ENCODE assay signal across 2 cellular contexts in the genomic region with DNA sequence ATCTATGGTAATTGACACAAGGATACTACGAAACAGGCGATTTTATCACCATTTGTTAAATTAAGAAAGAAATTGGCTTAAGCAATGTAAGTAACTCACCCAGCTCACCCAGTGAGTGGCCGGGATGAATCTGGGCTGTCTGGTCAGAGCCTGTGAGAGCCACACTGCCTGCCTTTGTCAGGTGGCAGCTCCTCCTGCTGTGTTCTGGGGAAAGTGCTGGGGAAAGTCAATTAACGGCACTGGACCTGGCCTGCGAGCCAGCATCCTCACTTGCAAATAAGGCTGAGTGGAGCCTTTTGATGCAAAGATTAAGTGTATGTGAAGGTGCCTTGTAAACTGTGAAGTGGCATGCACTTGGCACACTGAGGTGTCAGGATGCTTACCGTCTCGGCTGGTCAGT.
TF ChIP-seq lines count a peak whose summit lies in the region.

No MANE protein-coding gene starts in this region.

TF ChIP-seq in K562, 482 proteins besides CTCF, POLR2A, EP300 and RAD21 (continued from another document):
- TF ChIP-seq, protein P1, sequence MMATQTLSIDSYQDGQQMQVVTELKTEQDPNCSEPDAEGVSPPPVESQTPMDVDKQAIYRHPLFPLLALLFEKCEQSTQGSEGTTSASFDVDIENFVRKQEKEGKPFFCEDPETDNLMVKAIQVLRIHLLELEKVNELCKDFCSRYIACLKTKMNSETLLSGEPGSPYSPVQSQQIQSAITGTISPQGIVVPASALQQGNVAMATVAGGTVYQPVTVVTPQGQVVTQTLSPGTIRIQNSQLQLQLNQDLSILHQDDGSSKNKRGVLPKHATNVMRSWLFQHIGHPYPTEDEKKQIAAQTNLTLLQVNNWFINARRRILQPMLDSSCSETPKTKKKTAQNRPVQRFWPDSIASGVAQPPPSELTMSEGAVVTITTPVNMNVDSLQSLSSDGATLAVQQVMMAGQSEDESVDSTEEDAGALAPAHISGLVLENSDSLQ (IDR thresholded peaks at IDR 0.05), result no peak
- TF ChIP-seq, protein P2, sequence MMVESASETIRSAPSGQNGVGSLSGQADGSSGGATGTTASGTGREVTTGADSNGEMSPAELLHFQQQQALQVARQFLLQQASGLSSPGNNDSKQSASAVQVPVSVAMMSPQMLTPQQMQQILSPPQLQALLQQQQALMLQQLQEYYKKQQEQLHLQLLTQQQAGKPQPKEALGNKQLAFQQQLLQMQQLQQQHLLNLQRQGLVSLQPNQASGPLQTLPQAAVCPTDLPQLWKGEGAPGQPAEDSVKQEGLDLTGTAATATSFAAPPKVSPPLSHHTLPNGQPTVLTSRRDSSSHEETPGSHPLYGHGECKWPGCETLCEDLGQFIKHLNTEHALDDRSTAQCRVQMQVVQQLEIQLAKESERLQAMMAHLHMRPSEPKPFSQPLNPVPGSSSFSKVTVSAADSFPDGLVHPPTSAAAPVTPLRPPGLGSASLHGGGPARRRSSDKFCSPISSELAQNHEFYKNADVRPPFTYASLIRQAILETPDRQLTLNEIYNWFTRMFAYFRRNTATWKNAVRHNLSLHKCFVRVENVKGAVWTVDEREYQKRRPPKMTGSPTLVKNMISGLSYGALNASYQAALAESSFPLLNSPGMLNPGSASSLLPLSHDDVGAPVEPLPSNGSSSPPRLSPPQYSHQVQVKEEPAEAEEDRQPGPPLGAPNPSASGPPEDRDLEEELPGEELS (CRISPR knock-in tag; IDR thresholded peaks at IDR 0.05; ENCODE audit: borderline replicate concordance), result no peak
- TF ChIP-seq, protein P3, sequence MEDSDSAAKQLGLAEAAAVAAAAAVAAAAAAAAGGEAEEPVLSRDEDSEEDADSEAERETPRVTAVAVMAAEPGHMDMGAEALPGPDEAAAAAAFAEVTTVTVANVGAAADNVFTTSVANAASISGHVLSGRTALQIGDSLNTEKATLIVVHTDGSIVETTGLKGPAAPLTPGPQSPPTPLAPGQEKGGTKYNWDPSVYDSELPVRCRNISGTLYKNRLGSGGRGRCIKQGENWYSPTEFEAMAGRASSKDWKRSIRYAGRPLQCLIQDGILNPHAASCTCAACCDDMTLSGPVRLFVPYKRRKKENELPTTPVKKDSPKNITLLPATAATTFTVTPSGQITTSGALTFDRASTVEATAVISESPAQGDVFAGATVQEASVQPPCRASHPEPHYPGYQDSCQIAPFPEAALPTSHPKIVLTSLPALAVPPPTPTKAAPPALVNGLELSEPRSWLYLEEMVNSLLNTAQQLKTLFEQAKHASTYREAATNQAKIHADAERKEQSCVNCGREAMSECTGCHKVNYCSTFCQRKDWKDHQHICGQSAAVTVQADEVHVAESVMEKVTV (CRISPR knock-in tag; IDR thresholded peaks at IDR 0.05), result no peak
- no peak for TF ChIP-seq ZBTB8A (IDR thresholded peaks at IDR 0.05; ENCODE audit: partially characterized antibody)
- TF ChIP-seq ZNF253 (CRISPR knock-in tag; conservative IDR thresholded peaks at IDR 0.05), result no peak
- TF ChIP-seq EWSR1 (IDR thresholded peaks at IDR 0.05; ENCODE audit: borderline replicate concordance, low read depth, partially characterized antibody), result no peak
- TF ChIP-seq, protein P4, sequence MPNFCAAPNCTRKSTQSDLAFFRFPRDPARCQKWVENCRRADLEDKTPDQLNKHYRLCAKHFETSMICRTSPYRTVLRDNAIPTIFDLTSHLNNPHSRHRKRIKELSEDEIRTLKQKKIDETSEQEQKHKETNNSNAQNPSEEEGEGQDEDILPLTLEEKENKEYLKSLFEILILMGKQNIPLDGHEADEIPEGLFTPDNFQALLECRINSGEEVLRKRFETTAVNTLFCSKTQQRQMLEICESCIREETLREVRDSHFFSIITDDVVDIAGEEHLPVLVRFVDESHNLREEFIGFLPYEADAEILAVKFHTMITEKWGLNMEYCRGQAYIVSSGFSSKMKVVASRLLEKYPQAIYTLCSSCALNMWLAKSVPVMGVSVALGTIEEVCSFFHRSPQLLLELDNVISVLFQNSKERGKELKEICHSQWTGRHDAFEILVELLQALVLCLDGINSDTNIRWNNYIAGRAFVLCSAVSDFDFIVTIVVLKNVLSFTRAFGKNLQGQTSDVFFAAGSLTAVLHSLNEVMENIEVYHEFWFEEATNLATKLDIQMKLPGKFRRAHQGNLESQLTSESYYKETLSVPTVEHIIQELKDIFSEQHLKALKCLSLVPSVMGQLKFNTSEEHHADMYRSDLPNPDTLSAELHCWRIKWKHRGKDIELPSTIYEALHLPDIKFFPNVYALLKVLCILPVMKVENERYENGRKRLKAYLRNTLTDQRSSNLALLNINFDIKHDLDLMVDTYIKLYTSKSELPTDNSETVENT (CRISPR knock-in tag; IDR thresholded peaks at IDR 0.05), result no peak
- TF ChIP-seq POLR2G (IDR thresholded peaks at IDR 0.05; ENCODE audit: low read depth, low read length), result no peak
- TF ChIP-seq ZNF778 (CRISPR knock-in tag; IDR thresholded peaks at IDR 0.05), result no peak
- no peak for TF ChIP-seq ZZZ3 (IDR thresholded peaks at IDR 0.05)
- no peak for TF ChIP-seq GABPB2 (CRISPR knock-in tag; conservative IDR thresholded peaks at IDR 0.05)
- TF ChIP-seq, protein P5, sequence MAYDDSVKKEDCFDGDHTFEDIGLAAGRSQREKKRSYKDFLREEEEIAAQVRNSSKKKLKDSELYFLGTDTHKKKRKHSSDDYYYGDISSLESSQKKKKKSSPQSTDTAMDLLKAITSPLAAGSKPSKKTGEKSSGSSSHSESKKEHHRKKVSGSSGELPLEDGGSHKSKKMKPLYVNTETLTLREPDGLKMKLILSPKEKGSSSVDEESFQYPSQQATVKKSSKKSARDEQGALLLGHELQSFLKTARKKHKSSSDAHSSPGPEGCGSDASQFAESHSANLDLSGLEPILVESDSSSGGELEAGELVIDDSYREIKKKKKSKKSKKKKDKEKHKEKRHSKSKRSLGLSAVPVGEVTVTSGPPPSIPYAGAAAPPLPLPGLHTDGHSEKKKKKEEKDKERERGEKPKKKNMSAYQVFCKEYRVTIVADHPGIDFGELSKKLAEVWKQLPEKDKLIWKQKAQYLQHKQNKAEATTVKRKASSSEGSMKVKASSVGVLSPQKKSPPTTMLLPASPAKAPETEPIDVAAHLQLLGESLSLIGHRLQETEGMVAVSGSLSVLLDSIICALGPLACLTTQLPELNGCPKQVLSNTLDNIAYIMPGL (CRISPR knock-in tag; IDR thresholded peaks at IDR 0.05), result no peak
- no peak for TF ChIP-seq ZNF785 (CRISPR knock-in tag; IDR thresholded peaks at IDR 0.05)
- no peak for TF ChIP-seq FOXK2 (conservative IDR thresholded peaks at IDR 0.05 in 1 of 2, IDR thresholded peaks at IDR 0.05 in 1 of 2; ENCODE audit: low read depth in 2 of 2)

TF ChIP-seq in SK-N-SH, 30 proteins besides CTCF, POLR2A, EP300 and RAD21 (continued from another document):
- TF ChIP-seq, protein P6, sequence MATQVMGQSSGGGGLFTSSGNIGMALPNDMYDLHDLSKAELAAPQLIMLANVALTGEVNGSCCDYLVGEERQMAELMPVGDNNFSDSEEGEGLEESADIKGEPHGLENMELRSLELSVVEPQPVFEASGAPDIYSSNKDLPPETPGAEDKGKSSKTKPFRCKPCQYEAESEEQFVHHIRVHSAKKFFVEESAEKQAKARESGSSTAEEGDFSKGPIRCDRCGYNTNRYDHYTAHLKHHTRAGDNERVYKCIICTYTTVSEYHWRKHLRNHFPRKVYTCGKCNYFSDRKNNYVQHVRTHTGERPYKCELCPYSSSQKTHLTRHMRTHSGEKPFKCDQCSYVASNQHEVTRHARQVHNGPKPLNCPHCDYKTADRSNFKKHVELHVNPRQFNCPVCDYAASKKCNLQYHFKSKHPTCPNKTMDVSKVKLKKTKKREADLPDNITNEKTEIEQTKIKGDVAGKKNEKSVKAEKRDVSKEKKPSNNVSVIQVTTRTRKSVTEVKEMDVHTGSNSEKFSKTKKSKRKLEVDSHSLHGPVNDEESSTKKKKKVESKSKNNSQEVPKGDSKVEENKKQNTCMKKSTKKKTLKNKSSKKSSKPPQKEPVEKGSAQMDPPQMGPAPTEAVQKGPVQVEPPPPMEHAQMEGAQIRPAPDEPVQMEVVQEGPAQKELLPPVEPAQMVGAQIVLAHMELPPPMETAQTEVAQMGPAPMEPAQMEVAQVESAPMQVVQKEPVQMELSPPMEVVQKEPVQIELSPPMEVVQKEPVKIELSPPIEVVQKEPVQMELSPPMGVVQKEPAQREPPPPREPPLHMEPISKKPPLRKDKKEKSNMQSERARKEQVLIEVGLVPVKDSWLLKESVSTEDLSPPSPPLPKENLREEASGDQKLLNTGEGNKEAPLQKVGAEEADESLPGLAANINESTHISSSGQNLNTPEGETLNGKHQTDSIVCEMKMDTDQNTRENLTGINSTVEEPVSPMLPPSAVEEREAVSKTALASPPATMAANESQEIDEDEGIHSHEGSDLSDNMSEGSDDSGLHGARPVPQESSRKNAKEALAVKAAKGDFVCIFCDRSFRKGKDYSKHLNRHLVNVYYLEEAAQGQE (IDR thresholded peaks at IDR 0.05; ENCODE audit: low read depth, low read length), result no peak
- TF ChIP-seq, protein P7, sequence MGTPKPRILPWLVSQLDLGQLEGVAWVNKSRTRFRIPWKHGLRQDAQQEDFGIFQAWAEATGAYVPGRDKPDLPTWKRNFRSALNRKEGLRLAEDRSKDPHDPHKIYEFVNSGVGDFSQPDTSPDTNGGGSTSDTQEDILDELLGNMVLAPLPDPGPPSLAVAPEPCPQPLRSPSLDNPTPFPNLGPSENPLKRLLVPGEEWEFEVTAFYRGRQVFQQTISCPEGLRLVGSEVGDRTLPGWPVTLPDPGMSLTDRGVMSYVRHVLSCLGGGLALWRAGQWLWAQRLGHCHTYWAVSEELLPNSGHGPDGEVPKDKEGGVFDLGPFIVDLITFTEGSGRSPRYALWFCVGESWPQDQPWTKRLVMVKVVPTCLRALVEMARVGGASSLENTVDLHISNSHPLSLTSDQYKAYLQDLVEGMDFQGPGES (IDR thresholded peaks at IDR 0.05; ENCODE audit: low read depth, low read length), result no peak
- TF ChIP-seq, protein P8, sequence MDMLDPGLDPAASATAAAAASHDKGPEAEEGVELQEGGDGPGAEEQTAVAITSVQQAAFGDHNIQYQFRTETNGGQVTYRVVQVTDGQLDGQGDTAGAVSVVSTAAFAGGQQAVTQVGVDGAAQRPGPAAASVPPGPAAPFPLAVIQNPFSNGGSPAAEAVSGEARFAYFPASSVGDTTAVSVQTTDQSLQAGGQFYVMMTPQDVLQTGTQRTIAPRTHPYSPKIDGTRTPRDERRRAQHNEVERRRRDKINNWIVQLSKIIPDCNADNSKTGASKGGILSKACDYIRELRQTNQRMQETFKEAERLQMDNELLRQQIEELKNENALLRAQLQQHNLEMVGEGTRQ (IDR thresholded peaks at IDR 0.05; ENCODE audit: borderline replicate concordance, low read depth, low read length), result no peak
- no peak for TF ChIP-seq TEAD4 (IDR thresholded peaks at IDR 0.05; ENCODE audit: borderline replicate concordance, insufficient read depth)
- TF ChIP-seq SIN3A (IDR thresholded peaks at IDR 0.05; ENCODE audit: borderline replicate concordance, low read depth, low read length), result no peak
- TF ChIP-seq, protein P9, sequence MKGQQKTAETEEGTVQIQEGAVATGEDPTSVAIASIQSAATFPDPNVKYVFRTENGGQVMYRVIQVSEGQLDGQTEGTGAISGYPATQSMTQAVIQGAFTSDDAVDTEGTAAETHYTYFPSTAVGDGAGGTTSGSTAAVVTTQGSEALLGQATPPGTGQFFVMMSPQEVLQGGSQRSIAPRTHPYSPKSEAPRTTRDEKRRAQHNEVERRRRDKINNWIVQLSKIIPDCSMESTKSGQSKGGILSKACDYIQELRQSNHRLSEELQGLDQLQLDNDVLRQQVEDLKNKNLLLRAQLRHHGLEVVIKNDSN (IDR thresholded peaks at IDR 0.05; ENCODE audit: borderline replicate concordance, low read depth), result no peak
